ENCODE assay signal across 3 cellular contexts in genomic region chr6:78438135-78438534, GRCh38.
TF ChIP-seq lines count a peak whose summit lies in the region.

No MANE protein-coding gene starts in this region.

TF ChIP-seq in HepG2, 621 proteins besides CTCF, POLR2A, EP300 and RAD21:
- no peak for TF ChIP-seq ZNF878 (CRISPR knock-in tag; IDR thresholded peaks at IDR 0.05)
- TF ChIP-seq ZNF33A (CRISPR knock-in tag; IDR thresholded peaks at IDR 0.05; ENCODE audit: borderline replicate concordance), result no peak
- no peak for TF ChIP-seq ELF4 (CRISPR knock-in tag; IDR thresholded peaks at IDR 0.05; ENCODE audit: borderline replicate concordance)
- no peak for TF ChIP-seq CHCHD3 (CRISPR knock-in tag; IDR thresholded peaks at IDR 0.05)
- TF ChIP-seq ATF7 (IDR thresholded peaks at IDR 0.05), result peak; percentile 40; the same call in 1 of the 2 replicates
- no peak for TF ChIP-seq ATF7 (CRISPR knock-in tag; IDR thresholded peaks at IDR 0.05)
- TF ChIP-seq HMG20B (CRISPR knock-in tag; conservative IDR thresholded peaks at IDR 0.05), result no peak
- no peak for TF ChIP-seq ZNF367 (CRISPR knock-in tag; IDR thresholded peaks at IDR 0.05; ENCODE audit: borderline replicate concordance)
- TF ChIP-seq RARG (CRISPR knock-in tag; IDR thresholded peaks at IDR 0.05; ENCODE audit: low read depth), result no peak
- no peak for TF ChIP-seq ZNF547 (CRISPR knock-in tag; IDR thresholded peaks at IDR 0.05)
- peak; percentile 33; the same call in 1 of the 2 replicates for TF ChIP-seq CEBPB (IDR thresholded peaks at IDR 0.05; ENCODE audit: borderline replicate concordance, low read depth, low read length)
- TF ChIP-seq SMYD3 (CRISPR knock-in tag; IDR thresholded peaks at IDR 0.05), result no peak

TF ChIP-seq in IMR-90, 13 proteins besides CTCF, POLR2A, EP300 and RAD21:
- TF ChIP-seq SMC3 (IDR thresholded peaks at IDR 0.05; ENCODE audit: low read depth, low read length) (no peak), MXI1 (IDR thresholded peaks at IDR 0.05; ENCODE audit: borderline replicate concordance, low read depth, low read length) (no peak), CEBPB (IDR thresholded peaks at IDR 0.05; ENCODE audit: low read depth, low read length) (peak; percentile 69), MAFK (IDR thresholded peaks at IDR 0.05; ENCODE audit: low read depth, low read length) (no peak), MAZ (IDR thresholded peaks at IDR 0.05; ENCODE audit: borderline replicate concordance, low read depth, low read length) (no peak), NFE2L2 (IDR thresholded peaks at IDR 0.05; ENCODE audit: low read depth, low read length) (no peak), BHLHE40 (IDR thresholded peaks at IDR 0.05; ENCODE audit: low read depth, low read length) (no peak)

TF ChIP-seq in K562, 482 proteins besides CTCF, POLR2A, EP300 and RAD21:
- TF ChIP-seq RBM14 (IDR thresholded peaks at IDR 0.05; ENCODE audit: borderline replicate concordance, insufficient read depth, low read depth, low read length) (no peak), CEBPG (CRISPR knock-in tag; IDR thresholded peaks at IDR 0.05) (no peak), CEBPG (tag; conservative IDR thresholded peaks at IDR 0.05 in 1 of 2, IDR thresholded peaks at IDR 0.05 in 1 of 2) (peak in 1 of 2 experiments; percentile 76; a peak in 2 of 4 replicates), MTF1 (CRISPR knock-in tag; IDR thresholded peaks at IDR 0.05; ENCODE audit: borderline replicate concordance) (no peak), ZNF561 (CRISPR knock-in tag; conservative IDR thresholded peaks at IDR 0.05) (no peak), ILK (tag; IDR thresholded peaks at IDR 0.05; ENCODE audit: borderline replicate concordance, low read depth) (no peak), ESRRA (IDR thresholded peaks at IDR 0.05; ENCODE audit: borderline replicate concordance, low read depth) (no peak), NBN (IDR thresholded peaks at IDR 0.05; ENCODE audit: low read depth) (no peak), FUS (optimal IDR thresholded peaks at IDR 0.05; ENCODE audit: low read depth, low read length) (no peak), BACH1 (tag; IDR thresholded peaks at IDR 0.05) (no peak), ATF3 (IDR thresholded peaks at IDR 0.05) (peak; percentile 15; the same call in 1 of the 2 replicates), ATF3 (CRISPR knock-in tag; conservative IDR thresholded peaks at IDR 0.05) (no peak)
